Comparison of ENCODE assay signal across 8 cellular contexts in the genomic region with DNA sequence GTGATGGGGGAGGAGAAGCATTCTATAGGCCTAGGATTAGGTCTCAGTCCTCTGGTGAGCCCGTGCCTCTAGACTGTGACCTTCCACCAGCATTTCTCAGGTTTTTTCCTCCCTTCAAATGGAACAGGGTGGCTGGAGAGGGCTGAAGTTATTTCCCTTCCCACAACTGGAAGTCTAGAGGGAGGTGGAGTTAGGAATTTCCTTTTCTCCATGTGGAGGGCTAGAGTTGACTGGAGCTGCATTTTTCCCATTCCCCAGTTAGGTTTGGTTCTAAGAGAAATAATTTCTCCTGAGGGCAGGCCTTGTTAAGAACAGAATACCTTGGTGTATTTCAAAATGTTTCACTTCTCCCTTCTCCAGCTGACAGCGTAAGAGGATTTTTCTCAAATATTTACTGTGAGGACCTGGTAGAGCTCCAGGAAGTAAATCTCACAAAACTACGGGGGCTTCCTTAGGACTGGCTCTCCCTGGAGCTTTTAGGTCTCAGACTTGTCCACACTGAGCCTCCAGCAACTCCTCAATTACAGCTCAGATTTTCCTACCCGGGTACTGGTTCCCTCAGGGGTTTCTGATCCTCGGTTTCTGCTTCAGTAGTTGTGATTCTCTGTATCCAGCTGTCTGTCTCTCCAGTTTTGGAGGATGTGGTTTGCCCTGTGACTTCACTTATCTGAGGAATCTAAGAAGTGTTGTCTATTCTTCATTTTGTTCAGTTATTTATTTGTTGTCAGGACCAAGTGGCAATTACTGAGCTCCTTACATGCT. TPM values are rescaled to one million over a fixed set of nuclear protein-coding genes. Genes with fewer than 3 reads are reported as not detected.
DNase-seq lines count a peak whose midpoint lies in the region; ATAC-seq and TF ChIP-seq lines count a peak whose summit lies in the region.

No MANE protein-coding gene starts in this region.

- no peaks in the 10 kb centered on the region for H3K27me3 Mint-ChIP-seq in activated T-helper 1 cell treated with anti-CD3 and anti-CD28 coated beads, Interleukin-12 subunit alpha, Interleukin-12 subunit beta, Interleukin-2, Interleukin-4 antibody, amounts not matched to agents 30 ng/mL and 10 ng/mL and 1 ng/mL, durations not matched to agents 14 hours and 24 hours and 36 hours (ENCODE audit: insufficient read depth)

- peaks cover 19% of the 10 kb centered on the region for H3K36me3 Mint-ChIP-seq in activated T-helper 1 cell treated with anti-CD3 and anti-CD28 coated beads, Interleukin-12 subunit alpha, Interleukin-12 subunit beta, Interleukin-2, Interleukin-4 antibody, amounts not matched to agents 30 ng/mL and 10 ng/mL and 1 ng/mL, durations not matched to agents 14 hours and 24 hours and 36 hours (ENCODE audit: low read depth)

- peaks cover 23% of the 10 kb centered on the region for H4K20me1 ChIP-seq in hepatocyte (ENCODE audit: insufficient read depth, poor library complexity, severe bottlenecking)

- H3K4me3 Mint-ChIP-seq in activated T-helper 1 cell treated with anti-CD3 and anti-CD28 coated beads, Interleukin-12 subunit alpha, Interleukin-12 subunit beta, Interleukin-2, Interleukin-4 antibody, amounts not matched to agents 30 ng/mL and 10 ng/mL and 1 ng/mL, durations not matched to agents 14 hours and 24 hours and 36 hours, result peak overlapping the region; percentile 24

- WGBS in hepatocyte (ENCODE audit: low lambda C conversion rate, missing lambda C conversion rate), result 46% methylated on average over 5 of the region's 5 CpGs
- whole genome bisulfite sequencing in body of pancreas, 2 donors, result 59 to 66% methylated on average over 5 of the region's 5 CpGs

- H3K36me3 ChIP-seq in hepatocyte (replicated peaks; ENCODE audit: insufficient read depth, low read depth) (no peaks in the 10 kb centered on the region), uterus (no peaks in the 10 kb centered on the region), body of pancreas (replicated peaks in 1 of 2; ENCODE audit: insufficient read depth in 1 of 2, low read depth in 2 of 2) (no peaks in the 10 kb centered on the region)

- no peaks in the 10 kb centered on the region for H3K9me3 Mint-ChIP-seq in activated T-helper 1 cell treated with anti-CD3 and anti-CD28 coated beads, Interleukin-12 subunit alpha, Interleukin-12 subunit beta, Interleukin-2, Interleukin-4 antibody, amounts not matched to agents 30 ng/mL and 10 ng/mL and 1 ng/mL, durations not matched to agents 14 hours and 24 hours and 36 hours

- TF ChIP-seq CTCF in AG10803 (conservative IDR thresholded peaks at IDR 0.05; ENCODE audit: low read length) (no peak), hepatocyte (IDR thresholded peaks at IDR 0.05; ENCODE audit: poor library complexity) (no peak), uterus (IDR thresholded peaks at IDR 0.05) (no peak), GM13976 (IDR thresholded peaks at IDR 0.05; ENCODE audit: borderline replicate concordance, control extremely low read depth, extremely low read depth, insufficient read depth, missing control alignments) (no peak), body of pancreas (IDR thresholded peaks at IDR 0.05) (no peak)

- peak overlapping the region; percentile 80 for H3K27ac Mint-ChIP-seq in activated T-helper 1 cell treated with anti-CD3 and anti-CD28 coated beads, Interleukin-12 subunit alpha, Interleukin-12 subunit beta, Interleukin-2, Interleukin-4 antibody, amounts not matched to agents 30 ng/mL and 10 ng/mL and 1 ng/mL, durations not matched to agents 14 hours and 24 hours and 36 hours

- no peaks in the 10 kb centered on the region for H3K9me3 ChIP-seq in hepatocyte (ENCODE audit: low read depth)
- H3K9me3 ChIP-seq in uterus, result no peaks in the 10 kb centered on the region
- H3K9me3 ChIP-seq in body of pancreas, result no peaks in the 10 kb centered on the region

- H3K4me1 Mint-ChIP-seq in activated T-helper 1 cell treated with anti-CD3 and anti-CD28 coated beads, Interleukin-12 subunit alpha, Interleukin-12 subunit beta, Interleukin-2, Interleukin-4 antibody, amounts not matched to agents 30 ng/mL and 10 ng/mL and 1 ng/mL, durations not matched to agents 14 hours and 24 hours and 36 hours (ENCODE audit: low read depth), result peaks cover 61% of the 10 kb centered on the region

- H3K9me2 ChIP-seq in hepatocyte (replicated peaks; ENCODE audit: insufficient read depth), result no peaks in the 10 kb centered on the region

- no peak overlapping the region for H2AFZ ChIP-seq in hepatocyte

- DNase-seq in AG10803 (ENCODE audit: low read depth), result peak; percentile 71
- DNase-seq in activated T-helper 1 cell treated with anti-CD3 and anti-CD28 coated beads, Interleukin-12 subunit alpha, Interleukin-12 subunit beta, Interleukin-2, Interleukin-4 antibody, amounts not matched to agents 30 ng/mL and 10 ng/mL and 1 ng/mL, durations not matched to agents 14 hours and 24 hours and 36 hours (ENCODE audit: low spot score), result no peak
- peak; percentile 8 for DNase-seq in hepatocyte (ENCODE audit: low spot score)
- no peak for DNase-seq in uterus
- DNase-seq in C1 segment of cervical spinal cord (lab: John Stamatoyannopoulos, UW), result no peak
- no peak for DNase-seq in GM13976 (ENCODE audit: low spot score)
- DNase-seq in body of pancreas, result no peak

- peak overlapping the region; percentile 76 for H3K27ac ChIP-seq in hepatocyte
- H3K27ac ChIP-seq in uterus, result peak overlapping the region; percentile 68 to 70
- peak overlapping the region in 2 of 4 donors; percentile 18 to 40 for H3K27ac ChIP-seq in body of pancreas

- in situ Hi-C loops in GM13976 (cut with MboI; ENCODE audit: low sequenced_read_pairs, unreplicated experiment), result no loop called here

- ATAC-seq in HG02852 (IDR thresholded peaks at IDR 0.05; ENCODE audit: unreplicated experiment) (peak; percentile 59), body of pancreas (no peak)

- TF ChIP-seq POLR2A in uterus (IDR thresholded peaks at IDR 0.05) (no peak), body of pancreas (IDR thresholded peaks at IDR 0.05) (no peak)

- H3K4me2 ChIP-seq in hepatocyte, result peak overlapping the region; percentile 59

- H3K79me2 ChIP-seq in hepatocyte, result peaks cover 100% of the 10 kb centered on the region

- H3K4me1 ChIP-seq in hepatocyte (ENCODE audit: insufficient read depth) (peaks cover 13% of the 10 kb centered on the region), uterus (peaks cover 0 to 7% of the 10 kb centered on the region in 2 donors), body of pancreas (peaks cover 16% of the 10 kb centered on the region)

- intact Hi-C loops in activated T-helper 1 cell treated with anti-CD3 and anti-CD28 coated beads, Interleukin-12 subunit alpha, Interleukin-12 subunit beta, Interleukin-2, Interleukin-4 antibody, amounts not matched to agents 30 ng/mL and 10 ng/mL and 1 ng/mL, durations not matched to agents 14 hours and 24 hours and 36 hours (cut with micrococcal nuclease), result loop anchor here (5.0 kb wide), 1 partner anchor 97 kb away; no protein-coding TSS in a partner anchor
- intact Hi-C loops in uterus (cut with DNase I; ENCODE audit: low total_unique reads), result no loop called here
- intact Hi-C loops in body of pancreas (cut with DNase I), result no loop called here

- H3K27me3 ChIP-seq in hepatocyte, result no peaks in the 10 kb centered on the region
- H3K27me3 ChIP-seq in uterus, result no peaks in the 10 kb centered on the region
- H3K27me3 ChIP-seq in body of pancreas, result no peaks in the 10 kb centered on the region

- H3K4me3 ChIP-seq in AG10803 (ENCODE audit: low read length), result peak overlapping the region; percentile 23
- no peak overlapping the region for H3K4me3 ChIP-seq in hepatocyte
- no peak overlapping the region for H3K4me3 ChIP-seq in uterus
- no peak overlapping the region for H3K4me3 ChIP-seq in body of pancreas

RNA-seq across cellular contexts. Expression of gene REEP3, which starts 6.0 kb away (rescaled TPM):
- 28.2 and 30.0 TPM in 2 replicates for total RNA-seq in activated T-helper 1 cell treated with anti-CD3 and anti-CD28 coated beads, Interleukin-12 subunit alpha, Interleukin-12 subunit beta, Interleukin-2, Interleukin-4 antibody, amounts not matched to agents 30 ng/mL and 10 ng/mL and 1 ng/mL, durations not matched to agents 14 hours and 24 hours and 36 hours
- 49.6 and 73.6 TPM in 2 replicates for total RNA-seq in hepatocyte
- polyA plus RNA-seq in hepatocyte, result 38.8 and 43.1 TPM in 2 replicates
- 10 to 100 TPM; 43.0 to 66.5 (median 58.2) TPM for total RNA-seq in uterus
- 10 to 100 TPM; 20.8 to 22.1 TPM for total RNA-seq in body of pancreas

RNA-seq across cellular contexts. Expression of gene JMJD1C, which starts 49.4 kb away (rescaled TPM):
- 47.3 and 48.0 TPM in 2 replicates for total RNA-seq in activated T-helper 1 cell treated with anti-CD3 and anti-CD28 coated beads, Interleukin-12 subunit alpha, Interleukin-12 subunit beta, Interleukin-2, Interleukin-4 antibody, amounts not matched to agents 30 ng/mL and 10 ng/mL and 1 ng/mL, durations not matched to agents 14 hours and 24 hours and 36 hours
- total RNA-seq in hepatocyte (165 and 177 TPM in 2 replicates), uterus (100 to 1,000 TPM; 127 to 330 (median 208) TPM), body of pancreas (100 to 1,000 TPM in 1 of 2 donors, 10 to 100 TPM in 1; 91.8 to 103 TPM)
- polyA plus RNA-seq in hepatocyte, result 43.2 and 48.8 TPM in 2 replicates

Comparison
In these comparisons a context has a peak if more than half of its experiments do, and no peak if none do; other contexts are left out.
1. DNase-seq: peak in AG10803 (single experiment) and hepatocyte (single experiment); none in activated T-helper 1 cell treated with anti-CD3 and anti-CD28 coated beads, Interleukin-12 subunit alpha, Interleukin-12 subunit beta, Interleukin-2, Interleukin-4 antibody, amounts not matched to agents 30 ng/mL and 10 ng/mL and 1 ng/mL, durations not matched to agents 14 hours and 24 hours and 36 hours (single experiment), uterus (0 of 2), C1 segment of cervical spinal cord (0 of 14), GM13976 (single experiment) and body of pancreas (0 of 4).